ENCODE assay signal across 8 cellular contexts in the genomic region with DNA sequence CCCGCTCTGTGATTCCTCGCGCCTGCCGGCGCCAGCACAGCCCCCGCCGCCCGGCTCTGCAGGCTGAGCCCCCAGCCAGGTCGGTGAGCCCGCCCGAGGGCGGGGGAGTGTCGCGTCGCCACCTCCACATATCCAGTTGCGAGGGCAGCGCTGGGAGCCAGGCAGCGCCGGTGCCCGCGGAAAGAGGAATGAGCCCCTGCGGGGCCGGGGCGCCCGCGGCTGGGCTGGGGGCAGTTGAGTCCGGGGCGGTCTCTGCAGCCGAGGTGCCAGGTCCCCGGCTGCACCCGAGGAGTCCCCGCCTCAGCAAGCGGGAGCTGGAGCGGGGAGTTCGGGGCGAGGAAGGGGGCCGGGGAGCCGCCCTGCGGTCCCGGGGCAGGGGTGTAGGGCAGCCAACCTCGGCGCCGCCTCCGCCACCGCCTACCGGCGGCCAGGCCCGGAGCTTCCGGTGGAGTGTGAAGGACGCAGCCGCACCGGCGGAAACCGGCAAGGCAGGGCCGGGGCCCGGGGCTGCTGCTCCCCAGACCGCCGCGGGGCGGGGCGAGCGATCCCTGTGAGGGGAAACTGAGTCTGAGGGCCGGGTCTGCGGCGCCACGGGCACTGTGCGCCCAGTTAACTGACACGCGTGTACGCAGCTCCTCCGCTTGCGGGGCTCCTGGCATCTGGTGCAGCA. TPM values are rescaled to one million over a fixed set of nuclear protein-coding genes. Genes with fewer than 3 reads are reported as not detected.
A peak's percentile ranks its signal among the peaks of the same experiment; 100 is the strongest.
DNase-seq lines count a peak whose midpoint lies in the region; ATAC-seq and TF ChIP-seq lines count a peak whose summit lies in the region.

No MANE protein-coding gene starts in this region.

- H3K36me3 ChIP-seq in ectodermal cell (ENCODE audit: control insufficient read depth, insufficient read depth, low read length) (no peaks in the 10 kb centered on the region), lung (ENCODE audit: control insufficient read depth in 2 of 2, insufficient read depth in 2 of 2, low read length in 2 of 2) (no peaks in the 10 kb centered on the region)

- H3K36me3 Mint-ChIP-seq in activated CD4-positive, alpha-beta T cell treated with anti-CD3 and anti-CD28 coated beads, Interleukin-2, amount 10 ng/mL, durations not matched to agents 7 days and 5 days (ENCODE audit: low read depth): peaks cover 37% of the 10 kb centered on the region

- ATAC-seq in GM21825 (IDR thresholded peaks at IDR 0.05; ENCODE audit: unreplicated experiment) (peak; percentile 31), lung (ENCODE audit: insufficient read depth, low FRiP score) (peak; percentile 88), HG03378 (IDR thresholded peaks at IDR 0.05; ENCODE audit: unreplicated experiment) (no peak)

- peak overlapping the region; percentile 98 for H3K27ac Mint-ChIP-seq in activated CD4-positive, alpha-beta T cell treated with anti-CD3 and anti-CD28 coated beads, Interleukin-2, amount 10 ng/mL, durations not matched to agents 7 days and 5 days

- H3K4me3 ChIP-seq in ectodermal cell (ENCODE audit: insufficient read depth, low read depth, low read length) (peak overlapping the region; percentile 61), lung (peak overlapping the region; percentile 67)

- peaks cover 4% of the 10 kb centered on the region for H3K4me1 ChIP-seq in ectodermal cell (ENCODE audit: control insufficient read depth, insufficient read depth, low read length)
- H3K4me1 ChIP-seq in lung (ENCODE audit: control insufficient read depth in 2 of 2, insufficient read depth in 2 of 2, low read length in 2 of 2): peaks cover 0 to 12% of the 10 kb centered on the region in 2 donors

- WGBS in ectodermal cell, 2 experiments: 5% methylated on average over 72 of the region's 72 CpGs
- 2% methylated on average over 56 to 72 of the region's 72 CpGs for WGBS in lung, 2 donors

- DNase-seq in G401 (ENCODE audit: low spot score) (peak; percentile 63), NCI-H1092 (lab: John Stamatoyannopoulos, UW) (peak; percentile 26), lung (ENCODE audit: low spot score) (peak; percentile 73)
- peak; percentile 80 for DNase-seq in activated CD4-positive, alpha-beta T cell treated with anti-CD3 and anti-CD28 coated beads, Interleukin-2, amount 10 ng/mL, durations not matched to agents 7 days and 5 days
- peak; percentile 67 to 76 for DNase-seq in stimulated activated CD8-positive, alpha-beta memory T cell treated with anti-CD3 and anti-CD28 coated beads, Interleukin-15, amount 100 ng/mL, for 48 hours (ENCODE audit: low read depth in 2 of 2)

- H3K27me3 Mint-ChIP-seq in activated CD4-positive, alpha-beta T cell treated with anti-CD3 and anti-CD28 coated beads, Interleukin-2, amount 10 ng/mL, durations not matched to agents 7 days and 5 days: no peaks in the 10 kb centered on the region

- H3K9me3 Mint-ChIP-seq in activated CD4-positive, alpha-beta T cell treated with anti-CD3 and anti-CD28 coated beads, Interleukin-2, amount 10 ng/mL, durations not matched to agents 7 days and 5 days: no peaks in the 10 kb centered on the region

- in situ Hi-C loops in G401 (cut with HindIII; ENCODE audit: low sequenced_read_pairs): no loop called here

- POLR2A ChIA-PET in activated CD4-positive, alpha-beta T cell treated with anti-CD3 and anti-CD28 coated beads, Interleukin-2, amount 10 ng/mL, durations not matched to agents 7 days and 5 days (lab: Charles Lee): interaction anchor here (0.6 to 1.5 kb wide), 4 partner anchors 37 to 55 kb away, joined by 3 to 5 read pairs (median 4); a partner anchor contains a TSS

- H3K27me3 ChIP-seq in ectodermal cell (ENCODE audit: control insufficient read depth, insufficient read depth, low read length, poor library complexity, severe bottlenecking) (peaks cover 12% of the 10 kb centered on the region), lung (ENCODE audit: control insufficient read depth, insufficient read depth) (no peaks in the 10 kb centered on the region)

- CTCF ChIA-PET in activated CD4-positive, alpha-beta T cell treated with anti-CD3 and anti-CD28 coated beads, Interleukin-2, amount 10 ng/mL, durations not matched to agents 7 days and 5 days (lab: Charles Lee): interaction anchor here (0.7 to 3.2 kb wide), 5 partner anchors 10 to 60 kb away, joined by 3 to 11 read pairs (median 4); no protein-coding TSS in a partner anchor

- H3K4me1 Mint-ChIP-seq in activated CD4-positive, alpha-beta T cell treated with anti-CD3 and anti-CD28 coated beads, Interleukin-2, amount 10 ng/mL, durations not matched to agents 7 days and 5 days: peaks cover 82% of the 10 kb centered on the region

- peak overlapping the region; percentile 92 for H3K4me3 Mint-ChIP-seq in activated CD4-positive, alpha-beta T cell treated with anti-CD3 and anti-CD28 coated beads, Interleukin-2, amount 10 ng/mL, durations not matched to agents 7 days and 5 days

- no peaks in the 10 kb centered on the region for H3K9me3 ChIP-seq in ectodermal cell (ENCODE audit: control insufficient read depth, low read length)
- H3K9me3 ChIP-seq in lung (ENCODE audit: control insufficient read depth in 2 of 2, insufficient read depth in 1 of 2, low read length in 1 of 2): peaks cover 0 to 1% of the 10 kb centered on the region in 2 donors

- H3K27ac ChIP-seq in ectodermal cell (ENCODE audit: insufficient read depth, low read depth, low read length, poor library complexity, severe bottlenecking) (no peak overlapping the region), lung (ENCODE audit: low read depth in 1 of 2, low read length in 1 of 2) (peak overlapping the region; percentile 84 to 98)

- no peak for TF ChIP-seq CTCF in lung (IDR thresholded peaks at IDR 0.05; ENCODE audit: control extremely low read depth, extremely low read depth)

RNA-seq across cellular contexts. Expression of a gene that starts 2.3 kb away (rescaled TPM):
- 0.49 and 0.85 TPM in 2 replicates for total RNA-seq in G401 (2014; rRNA removed; shearing (Covaris generic))
- total RNA-seq in activated CD4-positive, alpha-beta T cell treated with anti-CD3 and anti-CD28 coated beads, Interleukin-2, amount 10 ng/mL, durations not matched to agents 7 days and 5 days: 10 to 100 TPM; 61.9 to 64.3 TPM
- 3.4 TPM for polyA plus RNA-seq in ectodermal cell (2013, experiment 1 of 4)
- polyA plus RNA-seq in ectodermal cell (2013, experiment 2 of 4): 3.3 TPM
- 3.0 TPM for polyA plus RNA-seq in ectodermal cell (2013, experiment 3 of 4)
- 3.6 TPM for polyA plus RNA-seq in ectodermal cell (2013, experiment 4 of 4)
- 1 to 10 TPM; 5.8 to 6.4 TPM for total RNA-seq in lung
- 10 to 100 TPM in 1 of 2 donors, 1 to 10 TPM in 1; 3.9 to 23.1 TPM for polyA plus RNA-seq in lung

RNA-seq across cellular contexts. Expression of a gene that starts 51.9 kb away (rescaled TPM):
- 60.2 and 66.5 TPM in 2 replicates for total RNA-seq in G401 (2014; rRNA removed; shearing (Covaris generic))
- total RNA-seq in activated CD4-positive, alpha-beta T cell treated with anti-CD3 and anti-CD28 coated beads, Interleukin-2, amount 10 ng/mL, durations not matched to agents 7 days and 5 days: 100 to 1,000 TPM; 331 to 351 TPM
- 26.2 TPM for polyA plus RNA-seq in ectodermal cell (2013, experiment 1 of 4)
- polyA plus RNA-seq in ectodermal cell (2013, experiment 2 of 4): 27.1 TPM
- 21.0 TPM for polyA plus RNA-seq in ectodermal cell (2013, experiment 3 of 4)
- polyA plus RNA-seq in ectodermal cell (2013, experiment 4 of 4): 28.5 TPM
- 10 to 100 TPM; 21.8 to 25.1 TPM for total RNA-seq in lung
- 10 to 100 TPM; 20.3 to 21.6 TPM for polyA plus RNA-seq in lung

Comparison
In these comparisons a context has a peak if more than half of its experiments do, and no peak if none do; other contexts are left out.
1. DNase-seq: peak in every context shown above with its lines; median percentile 80 in activated CD4-positive, alpha-beta T cell treated with anti-CD3 and anti-CD28 coated beads, Interleukin-2, amount 10 ng/mL, durations not matched to agents 7 days and 5 days; 73 in lung; 72 in stimulated activated CD8-positive, alpha-beta memory T cell treated with anti-CD3 and anti-CD28 coated beads, Interleukin-15, amount 100 ng/mL, for 48 hours; 63 in G401; 26 in NCI-H1092.
2. RNA of a gene that starts 2.3 kb away (total RNA-seq): 61.9 to 64.3 TPM in activated CD4-positive, alpha-beta T cell treated with anti-CD3 and anti-CD28 coated beads, Interleukin-2, amount 10 ng/mL, durations not matched to agents 7 days and 5 days; 5.8 to 6.4 TPM in lung and 0.49 to 0.85 TPM in G401; every median in the first group is over 4 times any median in the second.